ENCODE assay signal across 20 cellular contexts in genomic region chr20:32546918-32547752, GRCh38. TPM values are rescaled to one million over a fixed set of nuclear protein-coding genes. Genes with fewer than 3 reads are reported as not detected.
A peak's percentile ranks its signal among the peaks of the same experiment; 100 is the strongest.
DNase-seq lines count a peak whose midpoint lies in the region; ATAC-seq and TF ChIP-seq lines count a peak whose summit lies in the region.
"Had no signal": no experiment of that assay in that cellular context is flagged by ENCODE, and none has a peak within 500 bp of the region (broad histone marks: within the 10 kb centered on the region; RNA-seq: fewer than 3 reads in every experiment).

No MANE protein-coding gene starts in this region.

- H3K4me2 ChIP-seq in BLaER1 treated with 17β-estradiol and CSF1 and Interleukin-3, amounts not matched to agents 10 nM and 100 nM = peak overlapping the region in 9 of 11 experiments; percentile 1 to 35 (median 15); a peak in 9 of 22 replicates
- H3K4me2 ChIP-seq: smooth muscle cell had no signal

- peaks cover 54 to 78% (median 65%) of the 10 kb centered on the region in 4 donors for H3K4me1 Mint-ChIP-seq in CD4-positive, alpha-beta memory T cell
- H3K4me1 Mint-ChIP-seq in WTC11 (peaks cover 15% of the 10 kb centered on the region; the same call in 1 of the 2 replicates), immature natural killer cell (peaks cover 79 to 85% of the 10 kb centered on the region in 2 donors)

- H3K27ac ChIP-seq in BLaER1 treated with 17β-estradiol and CSF1 and Interleukin-3, amounts not matched to agents 10 nM and 100 nM = no peak overlapping the region
- H3K27ac ChIP-seq in CD4-positive, alpha-beta memory T cell (ENCODE audit: low read depth, low read length) = peak overlapping the region; percentile 21
- H3K27ac ChIP-seq in tibial artery = no peak overlapping the region
- H3K27ac ChIP-seq: SJCRH30, thyroid gland, VCaP had no signal

- TF ChIP-seq CTCF in WTC11 (IDR thresholded peaks at IDR 0.05) (no peak), tibial artery (IDR thresholded peaks at IDR 0.05) (no peak)

- CTCF ChIA-PET in CD4-positive, alpha-beta memory T cell (lab: Charles Lee; ENCODE audit: partially characterized antibody) = interaction anchor here (0.9 to 2.4 kb wide), 4 partner anchors 11 to 106 kb away, joined by 3 to 9 read pairs (median 5); no protein-coding TSS in a partner anchor
- CTCF ChIA-PET in WTC11 (lab: Charles Lee) = interaction anchor here (0.5 to 1.4 kb wide), 4 partner anchors 8 to 430 kb away, joined by 3 to 4 read pairs (median 3); no protein-coding TSS in a partner anchor

- H3K27me3 ChIP-seq in BLaER1 treated with 17β-estradiol and CSF1 and Interleukin-3, amounts not matched to agents 10 nM and 100 nM = no peaks in the 10 kb centered on the region
- H3K27me3 ChIP-seq in CD4-positive, alpha-beta memory T cell (ENCODE audit: insufficient read depth, low read length) = no peaks in the 10 kb centered on the region
- H3K27me3 ChIP-seq in tibial artery = peaks cover 0 to 11% of the 10 kb centered on the region in 2 donors
- H3K27me3 ChIP-seq: thyroid gland had no signal

- H3K9me3 Mint-ChIP-seq in CD4-positive, alpha-beta memory T cell = no peaks in the 10 kb centered on the region
- no peaks in the 10 kb centered on the region for H3K9me3 Mint-ChIP-seq in WTC11
- no peaks in the 10 kb centered on the region for H3K9me3 Mint-ChIP-seq in immature natural killer cell
- H3K9me3 Mint-ChIP-seq: T-helper 1 cell treated with Interleukin-12 subunit alpha and Interleukin-12 subunit beta and Interleukin-4 antibody, amounts not matched to agents 30 μg/mL and 1 μg/mL, for 36 hours had no signal

- H3K4me3 ChIP-seq in BLaER1 treated with 17β-estradiol and CSF1 and Interleukin-3, amounts not matched to agents 10 nM and 100 nM = no peak overlapping the region
- H3K4me3 ChIP-seq in CD4-positive, alpha-beta memory T cell (ENCODE audit: low read length in 2 of 2) = no peak overlapping the region
- H3K4me3 ChIP-seq in tibial artery = no peak overlapping the region
- H3K4me3 ChIP-seq: GM12878, SJCRH30, smooth muscle cell, thyroid gland had no signal

- H3K9ac ChIP-seq in BLaER1 treated with 17β-estradiol and CSF1 and Interleukin-3, amounts not matched to agents 10 nM and 100 nM = no peak overlapping the region

- H3K4me3 Mint-ChIP-seq in CD4-positive, alpha-beta memory T cell = peak overlapping the region in 3 of 8 donors; percentile 21 to 48 (median 38)
- H3K4me3 Mint-ChIP-seq in WTC11 = no peak overlapping the region
- peak overlapping the region in 4 of 5 donors; percentile 17 to 39 (median 29) for H3K4me3 Mint-ChIP-seq in immature natural killer cell
- H3K4me3 Mint-ChIP-seq: T-helper 1 cell treated with Interleukin-12 subunit alpha and Interleukin-12 subunit beta and Interleukin-4 antibody, amounts not matched to agents 30 μg/mL and 1 μg/mL, for 36 hours had no signal

- DNase-seq in CD4-positive, alpha-beta memory T cell = no peak
- DNase-seq in WTC11 (ENCODE audit: low spot score) (no peak), immature natural killer cell (no peak), tibial artery (no peak), NOMO-1 treated with DMSO at 0.1 percent for 48 hours (lab: John Stamatoyannopoulos, UW; ENCODE audit: unreplicated experiment) (no peak)
- DNase-seq: activated CD8-positive, alpha-beta memory T cell treated with anti-CD3 and anti-CD28 coated beads for 24 hours; amygdala; COR-L47; cortex of kidney; NCI-H1436; occipital lobe; SJCRH30; stimulated activated naive CD4-positive, alpha-beta T cell treated with Interleukin-2 at 50 U/mL for 16 hours; thyroid gland had no signal

- POLR2A ChIA-PET in CD4-positive, alpha-beta memory T cell (lab: Charles Lee; ENCODE audit: partially characterized antibody) = interaction anchor here (1.0 to 2.5 kb wide), 3 partner anchors 8 to 24 kb away, joined by 3 to 9 read pairs (median 6); no protein-coding TSS in a partner anchor
- POLR2A ChIA-PET in WTC11 (lab: Charles Lee) = no interaction called here

- ATAC-seq in WTC11 (no peak), GM21390 (IDR thresholded peaks at IDR 0.05; ENCODE audit: unreplicated experiment) (no peak)
- ATAC-seq: GM12878 had no signal

- H3K9me3 ChIP-seq in BLaER1 treated with 17β-estradiol and CSF1 and Interleukin-3, amounts not matched to agents 10 nM and 100 nM (replicated peaks in 1 of 11) = peaks cover 7 to 31% (median 20%) of the 10 kb centered on the region in 11 experiments; a peak in 19 of 22 replicates
- H3K9me3 ChIP-seq in CD4-positive, alpha-beta memory T cell (ENCODE audit: control insufficient read depth in 1 of 2, low read length in 2 of 2) = no peaks in the 10 kb centered on the region
- no peaks in the 10 kb centered on the region for H3K9me3 ChIP-seq in tibial artery
- H3K9me3 ChIP-seq: thyroid gland had no signal

- H4K20me1 ChIP-seq in BLaER1 treated with 17β-estradiol and CSF1 and Interleukin-3, amounts not matched to agents 10 nM and 100 nM = peaks cover 0 to 39% (median 0%) of the 10 kb centered on the region in 11 experiments; a peak in 7 of 22 replicates

- H3K36me3 Mint-ChIP-seq in CD4-positive, alpha-beta memory T cell = peaks cover 13 to 14% of the 10 kb centered on the region in 2 donors
- H3K36me3 Mint-ChIP-seq in WTC11 (no peaks in the 10 kb centered on the region), immature natural killer cell (peaks cover 0 to 7% (median 0%) of the 10 kb centered on the region in 3 donors)

- no peaks in the 10 kb centered on the region for H3K27me3 Mint-ChIP-seq in CD4-positive, alpha-beta memory T cell
- H3K27me3 Mint-ChIP-seq in WTC11 (ENCODE audit: low read depth) = no peaks in the 10 kb centered on the region
- peaks cover 0 to 13% (median 7%) of the 10 kb centered on the region in 3 donors for H3K27me3 Mint-ChIP-seq in immature natural killer cell (ENCODE audit: low read depth in 3 of 3)

- peaks cover 14 to 40% (median 29%) of the 10 kb centered on the region in 10 experiments for H3K4me1 ChIP-seq in BLaER1 treated with 17β-estradiol and CSF1 and Interleukin-3, amounts not matched to agents 10 nM and 100 nM
- H3K4me1 ChIP-seq in CD4-positive, alpha-beta memory T cell (ENCODE audit: insufficient read depth, low read length) = peaks cover 71% of the 10 kb centered on the region
- no peaks in the 10 kb centered on the region for H3K4me1 ChIP-seq in tibial artery
- H3K4me1 ChIP-seq: SJCRH30, thyroid gland had no signal

- peak overlapping the region; percentile 70 to 91 (median 86) for H3K27ac Mint-ChIP-seq in CD4-positive, alpha-beta memory T cell
- H3K27ac Mint-ChIP-seq in WTC11 (no peak overlapping the region), immature natural killer cell (peak overlapping the region; percentile 37 to 84 (median 70))
- H3K27ac Mint-ChIP-seq: T-helper 1 cell treated with Interleukin-12 subunit alpha and Interleukin-12 subunit beta and Interleukin-4 antibody, amounts not matched to agents 30 μg/mL and 1 μg/mL, for 36 hours had no signal

- peaks cover 0 to 14% (median 6%) of the 10 kb centered on the region in 11 experiments; a peak in 5 of 22 replicates for H3K36me3 ChIP-seq in BLaER1 treated with 17β-estradiol and CSF1 and Interleukin-3, amounts not matched to agents 10 nM and 100 nM
- no peaks in the 10 kb centered on the region for H3K36me3 ChIP-seq in CD4-positive, alpha-beta memory T cell (ENCODE audit: insufficient read depth, low read length)
- no peaks in the 10 kb centered on the region for H3K36me3 ChIP-seq in tibial artery
- H3K36me3 ChIP-seq: SJCRH30, thyroid gland had no signal

- intact Hi-C loops in CD4-positive, alpha-beta memory T cell (cut with micrococcal nuclease) = no loop called here
- intact Hi-C loops in tibial artery (cut with DNase I; ENCODE audit: low total_unique reads) = no loop called here

TF ChIP-seq in WTC11, 78 proteins besides CTCF, POLR2A, EP300 and RAD21:
- TF ChIP-seq PRDM15 (CRISPR knock-in tag; IDR thresholded peaks at IDR 0.05) (0 out of 2 replicates have a peak, but pooled peaks have one; percentile 10), SMAD4 (CRISPR knock-in tag; IDR thresholded peaks at IDR 0.05) (no peak), IRF1 (CRISPR knock-in tag; IDR thresholded peaks at IDR 0.05) (no peak)

RNA-seq across cellular contexts. Expression of gene NOL4L, which starts 38.0 kb away (rescaled TPM):
- 10 to 100 TPM; 71.0 to 74.2 TPM for total RNA-seq in CD4-positive, alpha-beta memory T cell
- 10 to 100 TPM in 1 of 2 donors, 1 to 10 TPM in 1; 7.0 to 23.9 TPM for polyA plus RNA-seq in CD4-positive, alpha-beta memory T cell
- total RNA-seq in WTC11 (2021) = 24.0 to 29.0 TPM (median 25.6 TPM) in 3 replicates
- 10 to 100 TPM in 1 of 3 donors, 1 to 10 TPM in 2; 4.1 to 17.2 (median 9.6) TPM for polyA plus RNA-seq in immature natural killer cell
